In the genomic region with DNA sequence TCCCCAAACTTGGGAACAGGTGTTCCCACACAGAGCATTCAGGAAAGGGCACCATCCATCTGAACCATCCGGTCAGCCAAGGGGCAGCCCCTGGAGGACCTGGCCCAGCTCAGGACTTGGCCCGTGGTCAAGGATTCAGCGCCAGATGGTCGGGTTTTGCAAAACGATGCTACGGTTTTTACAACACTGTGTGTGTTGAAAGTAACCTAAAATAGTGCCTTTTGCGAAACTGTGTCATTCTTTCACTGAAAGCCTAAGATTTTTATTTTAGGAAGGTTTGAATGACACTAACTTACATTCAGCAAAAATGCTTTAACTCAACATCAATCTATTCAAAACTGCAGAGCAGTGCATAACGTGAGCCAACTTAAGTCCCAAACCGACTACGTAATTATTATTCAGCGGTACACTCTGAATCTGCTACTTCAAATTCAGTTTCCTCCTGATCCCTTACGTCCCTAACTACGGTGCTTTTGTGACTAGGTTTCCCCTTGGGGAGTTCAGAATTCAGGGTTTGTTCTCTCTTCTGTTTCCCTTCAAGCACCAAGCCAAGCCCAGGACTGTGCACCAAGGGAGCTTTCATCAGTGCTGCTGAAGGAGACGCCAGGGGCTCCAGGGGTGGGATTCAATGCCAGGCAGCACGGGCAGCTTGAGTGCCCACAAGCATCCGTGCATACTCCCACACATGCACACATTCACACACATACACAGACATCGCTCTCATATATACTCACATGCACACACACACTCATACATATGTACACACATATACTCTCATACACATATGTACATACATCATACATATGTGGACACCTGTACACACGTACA, we compare ENCODE assay signal across 9 cellular contexts. TPM values are rescaled to one million over a fixed set of nuclear protein-coding genes. Genes with fewer than 3 reads are reported as not detected.
DNase-seq lines count a peak whose midpoint lies in the region; ATAC-seq and TF ChIP-seq lines count a peak whose summit lies in the region.
"Had no signal": no experiment of that assay in that cellular context is flagged by ENCODE, and none has a peak within 500 bp of the region (broad histone marks: within the 10 kb centered on the region; RNA-seq: fewer than 3 reads in every experiment).

No MANE protein-coding gene starts in this region.

- no peak for ATAC-seq in stimulated activated naive CD8-positive, alpha-beta T cell treated with anti-CD3 and anti-CD28 coated beads, Interleukin-15, amount 100 ng/mL, for 72 hours
- peak; percentile 9 for ATAC-seq in HG02981 (IDR thresholded peaks at IDR 0.05; ENCODE audit: unreplicated experiment)

- H3K4me1 Mint-ChIP-seq in stimulated activated naive CD8-positive, alpha-beta T cell treated with anti-CD3 and anti-CD28 coated beads, Interleukin-15, Interleukin-2, amounts not matched to agents 100 ng/mL and 50 ng/mL, for 24 hours (ENCODE audit: low read depth), result peaks cover 74% of the 10 kb centered on the region
- peaks cover 63% of the 10 kb centered on the region for H3K4me1 Mint-ChIP-seq in stimulated activated naive CD8-positive, alpha-beta T cell treated with anti-CD3 and anti-CD28 coated beads, Interleukin-15, amount 100 ng/mL, for 72 hours
- H3K4me1 Mint-ChIP-seq in progenitor cell of endocrine pancreas (ENCODE audit: low read depth), result no peaks in the 10 kb centered on the region

- DNase-seq in stimulated activated naive CD8-positive, alpha-beta T cell treated with anti-CD3 and anti-CD28 coated beads, Interleukin-15, amount 100 ng/mL, for 72 hours, result no peak
- DNase-seq in SKM-1 (lab: John Stamatoyannopoulos, UW; ENCODE audit: unreplicated experiment) (peak; percentile 39), NCI-H1436 (lab: John Stamatoyannopoulos, UW) (no peak), OCI-M1 (lab: John Stamatoyannopoulos, UW) (no peak), ACHN (no peak), progenitor cell of endocrine pancreas (ENCODE audit: low spot score, unreplicated experiment) (no peak)
- DNase-seq: amniotic stem cell had no signal

- H3K27me3 Mint-ChIP-seq in stimulated activated naive CD8-positive, alpha-beta T cell treated with anti-CD3 and anti-CD28 coated beads, Interleukin-15, Interleukin-2, amounts not matched to agents 100 ng/mL and 50 ng/mL, for 24 hours, result no peaks in the 10 kb centered on the region
- H3K27me3 Mint-ChIP-seq in stimulated activated naive CD8-positive, alpha-beta T cell treated with anti-CD3 and anti-CD28 coated beads, Interleukin-15, amount 100 ng/mL, for 72 hours, result no peaks in the 10 kb centered on the region
- H3K27me3 Mint-ChIP-seq in progenitor cell of endocrine pancreas, result no peaks in the 10 kb centered on the region

- no peak for TF ChIP-seq CTCF in progenitor cell of endocrine pancreas (IDR thresholded peaks at IDR 0.05; ENCODE audit: unreplicated experiment)

- peak overlapping the region; percentile 74 for H3K27ac Mint-ChIP-seq in stimulated activated naive CD8-positive, alpha-beta T cell treated with anti-CD3 and anti-CD28 coated beads, Interleukin-15, Interleukin-2, amounts not matched to agents 100 ng/mL and 50 ng/mL, for 24 hours
- H3K27ac Mint-ChIP-seq in stimulated activated naive CD8-positive, alpha-beta T cell treated with anti-CD3 and anti-CD28 coated beads, Interleukin-15, amount 100 ng/mL, for 72 hours, result no peak overlapping the region
- no peak overlapping the region for H3K27ac Mint-ChIP-seq in progenitor cell of endocrine pancreas

- in situ Hi-C loops in ACHN (cut with HindIII; ENCODE audit: low pct_ligation_motif_present, low pct_unique_long_range_greater_than_20kb, low sequenced_read_pairs), result no loop called here

- H3K36me3 Mint-ChIP-seq in stimulated activated naive CD8-positive, alpha-beta T cell treated with anti-CD3 and anti-CD28 coated beads, Interleukin-15, Interleukin-2, amounts not matched to agents 100 ng/mL and 50 ng/mL, for 24 hours (ENCODE audit: low read depth), result peaks cover 53% of the 10 kb centered on the region
- peaks cover 4% of the 10 kb centered on the region for H3K36me3 Mint-ChIP-seq in progenitor cell of endocrine pancreas (ENCODE audit: insufficient read depth)

- no peak overlapping the region for H3K4me3 Mint-ChIP-seq in stimulated activated naive CD8-positive, alpha-beta T cell treated with anti-CD3 and anti-CD28 coated beads, Interleukin-15, Interleukin-2, amounts not matched to agents 100 ng/mL and 50 ng/mL, for 24 hours
- no peak overlapping the region for H3K4me3 Mint-ChIP-seq in stimulated activated naive CD8-positive, alpha-beta T cell treated with anti-CD3 and anti-CD28 coated beads, Interleukin-15, amount 100 ng/mL, for 72 hours
- no peak overlapping the region for H3K4me3 Mint-ChIP-seq in progenitor cell of endocrine pancreas (ENCODE audit: low read depth)

- H3K9me3 Mint-ChIP-seq in stimulated activated naive CD8-positive, alpha-beta T cell treated with anti-CD3 and anti-CD28 coated beads, Interleukin-15, Interleukin-2, amounts not matched to agents 100 ng/mL and 50 ng/mL, for 24 hours, result no peaks in the 10 kb centered on the region
- no peaks in the 10 kb centered on the region for H3K9me3 Mint-ChIP-seq in stimulated activated naive CD8-positive, alpha-beta T cell treated with anti-CD3 and anti-CD28 coated beads, Interleukin-15, amount 100 ng/mL, for 72 hours
- H3K9me3 Mint-ChIP-seq in progenitor cell of endocrine pancreas (ENCODE audit: low read depth), result no peaks in the 10 kb centered on the region

RNA-seq across cellular contexts. Expression of a gene that starts 25.8 kb away (rescaled TPM):
- total RNA-seq in progenitor cell of endocrine pancreas, result 73.3 and 76.4 TPM in 2 replicates

RNA-seq across cellular contexts. Expression of a gene that starts 52.8 kb away (rescaled TPM):
- not detected in 2 replicates for total RNA-seq in progenitor cell of endocrine pancreas
